Comparison of ENCODE assay signal across 1 cellular context in the genomic region with DNA sequence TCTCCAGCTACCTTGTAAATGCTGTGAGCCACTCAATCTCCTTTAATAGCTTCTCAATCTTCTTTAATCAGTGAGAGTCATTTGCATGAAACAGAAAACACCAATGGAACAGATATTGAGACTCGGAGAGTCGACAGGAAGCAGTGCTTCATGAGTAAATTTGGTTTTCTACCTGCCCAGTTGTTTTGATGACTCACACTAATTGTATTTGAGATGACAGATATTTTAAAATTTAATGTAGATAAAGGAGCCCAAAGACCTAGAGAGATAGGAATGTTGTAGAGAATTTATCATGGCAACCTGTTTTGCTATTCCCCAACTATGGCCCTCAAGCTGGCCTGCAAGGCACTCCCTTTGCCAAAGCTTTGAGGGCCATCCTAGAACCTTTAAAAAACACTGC.
TF ChIP-seq lines count a peak whose summit lies in the region.

No MANE protein-coding gene starts in this region.

TF ChIP-seq in GM23338, 12 proteins besides CTCF, POLR2A, EP300 and RAD21:
- TF ChIP-seq EZH2 (IDR thresholded peaks at IDR 0.05; ENCODE audit: low read depth, unreplicated experiment) = no peak
- no peak for TF ChIP-seq ZNF331 (CRISPR knock-in tag; IDR thresholded peaks at IDR 0.05; ENCODE audit: low read depth)
- TF ChIP-seq ZNF114 (CRISPR knock-in tag; IDR thresholded peaks at IDR 0.05) = no peak
- no peak for TF ChIP-seq POLR2AphosphoS5 (IDR thresholded peaks at IDR 0.05; ENCODE audit: low read depth)
- no peak for TF ChIP-seq EZH2phosphoT487 (IDR thresholded peaks at IDR 0.05; ENCODE audit: unreplicated experiment)
